Comparison of ENCODE assay signal across 10 cellular contexts in genomic region chr19:54388001-54388802, GRCh38. TPM values are rescaled to one million over a fixed set of nuclear protein-coding genes. Genes with fewer than 3 reads are reported as not detected.
A peak's percentile ranks its signal among the peaks of the same experiment; 100 is the strongest.
DNase-seq lines count a peak whose midpoint lies in the region; ATAC-seq, FAIRE-seq and TF ChIP-seq lines count a peak whose summit lies in the region.
"Had no signal": no experiment of that assay in that cellular context is flagged by ENCODE, and none has a peak within 500 bp of the region (broad histone marks: within the 10 kb centered on the region; RNA-seq: fewer than 3 reads in every experiment).

No MANE protein-coding gene starts in this region.

- no peaks in the 10 kb centered on the region for H3K4me1 ChIP-seq in keratinocyte (ENCODE audit: control insufficient read depth, extremely low read depth, insufficient read depth, low read length)
- H3K4me1 ChIP-seq in stomach: peaks cover 0 to 36% (median 5%) of the 10 kb centered on the region in 4 donors

- dilution Hi-C loops in keratinocyte (cut with MboI; ENCODE audit: extremely low pct_ligation_motif_present, low sequenced_read_pairs): no loop called here

- H3K4me2 ChIP-seq in keratinocyte (ENCODE audit: control insufficient read depth, extremely low read depth, insufficient read depth, low read depth, low read length): peak overlapping the region; percentile 58

- H3K9me1 ChIP-seq in keratinocyte (ENCODE audit: control insufficient read depth, extremely low read depth, insufficient read depth, low read length): no peaks in the 10 kb centered on the region

- H4K20me1 ChIP-seq in keratinocyte (ENCODE audit: control insufficient read depth, extremely low read depth, insufficient read depth, low read length): no peaks in the 10 kb centered on the region

- H3K27ac ChIP-seq in keratinocyte (ENCODE audit: control insufficient read depth, insufficient read depth, low read length) (no peak overlapping the region), stomach (peak overlapping the region in 4 of 5 donors; percentile 7 to 72 (median 42))

- peak overlapping the region; percentile 62 for H2AFZ ChIP-seq in keratinocyte (ENCODE audit: control insufficient read depth, low read length)

- 4 to 7% (median 5%) methylated on average over 28 to 34 of the region's 34 CpGs for WGBS in stomach, 5 donors

- H3K9ac ChIP-seq in keratinocyte (ENCODE audit: control insufficient read depth, extremely low read depth, insufficient read depth, low read length): no peak overlapping the region

- H3K9me3 ChIP-seq in keratinocyte (ENCODE audit: control insufficient read depth, low read depth, low read length) (no peaks in the 10 kb centered on the region), stomach (no peaks in the 10 kb centered on the region)

- no peak for FAIRE-seq in keratinocyte (lab: Jason Lieb, UNC)
- FAIRE-seq in frontal cortex (lab: Jason Lieb, UNC): no peak

- H3K79me2 ChIP-seq in keratinocyte (ENCODE audit: control insufficient read depth, insufficient read depth, low read length): no peaks in the 10 kb centered on the region

- H3K27me3 ChIP-seq in keratinocyte (ENCODE audit: control insufficient read depth, extremely low read depth, insufficient read depth, low read length) (peaks cover 9% of the 10 kb centered on the region), stomach (peaks cover 0 to 77% (median 14%) of the 10 kb centered on the region in 3 donors)

- DNase-seq in GF-D8 (lab: John Stamatoyannopoulos, UW): peak; percentile 99
- peak; percentile 8 for DNase-seq in NCI-H146 (lab: John Stamatoyannopoulos, UW)
- peak; percentile 26 for DNase-seq in activated T-helper 1 cell treated with Interleukin-2 at 50 U/mL for 16 hours (ENCODE audit: low read depth)
- DNase-seq in keratinocyte (ENCODE audit: low read depth, low spot score): no peak
- no peak for DNase-seq in stomach
- no peak for DNase-seq in frontal cortex (ENCODE audit: low spot score in 2 of 2)

- no peak for TF ChIP-seq POLR2A in stomach (IDR thresholded peaks at IDR 0.05)

- ATAC-seq in GM18868 (IDR thresholded peaks at IDR 0.05; ENCODE audit: unreplicated experiment) (no peak), GM18909 (IDR thresholded peaks at IDR 0.05; ENCODE audit: poor library complexity, unreplicated experiment) (no peak)

- TF ChIP-seq CTCF in keratinocyte (optimal IDR thresholded peaks at IDR 0.05 in 1 of 3, IDR thresholded peaks at IDR 0.05 in 1 of 3, conservative IDR thresholded peaks at IDR 0.05 in 1 of 3; ENCODE audit: extremely low read depth in 1 of 3, insufficient read depth in 2 of 3, low read length in 3 of 3) (no peak), stomach (IDR thresholded peaks at IDR 0.05) (no peak)

- no peak for TF ChIP-seq EP300 in stomach (IDR thresholded peaks at IDR 0.05)

- H3K36me3 ChIP-seq in keratinocyte (ENCODE audit: control insufficient read depth in 2 of 2, extremely low read depth in 1 of 2, insufficient read depth in 2 of 2, low read length in 2 of 2) (no peaks in the 10 kb centered on the region), stomach (no peaks in the 10 kb centered on the region)

- H3K4me3 ChIP-seq in keratinocyte (ENCODE audit: control insufficient read depth in 2 of 3, extremely low read depth in 1 of 3, insufficient read depth in 2 of 3, low read depth in 1 of 3, low read length in 3 of 3): peak overlapping the region in 2 of 3 experiments; percentile 10 to 20
- H3K4me3 ChIP-seq in stomach: peak overlapping the region; percentile 15 to 38 (median 32)

- intact Hi-C loops in stomach (cut with DNase I; ENCODE audit: low total_unique reads): no loop called here

RNA-seq across cellular contexts. Expression of gene LAIR1, which starts 23.5 kb away (rescaled TPM):
- polyA plus RNA-seq in keratinocyte (not detected in 3 replicates), stomach (1 to 10 TPM; 4.1 to 6.1 (median 5.4) TPM)
- not detected for polyA plus RNA-seq in keratinocyte (2011; ENCODE audit: low read depth)
- polyA plus RNA-seq in keratinocyte (2011; cell fraction: cytosol; rRNA removed): not detected in 2 replicates
- polyA plus RNA-seq in keratinocyte (2011; cell fraction: nucleus; rRNA removed): not detected in 2 replicates
- polyA plus RNA-seq in keratinocyte (2012; ENCODE audit: low replicate concordance): not detected in 2 replicates
- polyA minus RNA-seq in keratinocyte: not detected in 3 replicates
- polyA minus RNA-seq in keratinocyte (2011; cell fraction: cytosol; rRNA and poly(A)+ RNA removed): not detected
- not detected in 2 replicates for polyA minus RNA-seq in keratinocyte (2011; cell fraction: nucleus; rRNA and poly(A)+ RNA removed)
- total RNA-seq in stomach (1 to 10 TPM in 4 of 5 donors, under 1 TPM in 1; 0.87 to 9.1 (median 1.3) TPM), frontal cortex (1.6 TPM)
- total RNA-seq: glomerular endothelial cell, LHCN-M2 had no signal

RNA-seq across cellular contexts. Expression of gene TTYH1, which starts 27.1 kb away (rescaled TPM):
- polyA plus RNA-seq in keratinocyte (0.05 to 0.13 TPM in 2 of 3 replicates, not detected in the other), stomach (1 to 10 TPM in 1 of 3 donors, under 1 TPM in 1, not detected in 1; 0.12 to 1.4 TPM)
- 0.96 TPM for polyA plus RNA-seq in keratinocyte (2011; ENCODE audit: low read depth)
- polyA plus RNA-seq in keratinocyte (2011; cell fraction: cytosol; rRNA removed): 0.14 TPM in 1 of 2 replicates, not detected in the other
- not detected in 2 replicates for polyA plus RNA-seq in keratinocyte (2011; cell fraction: nucleus; rRNA removed)
- polyA plus RNA-seq in keratinocyte (2012; ENCODE audit: low replicate concordance): 0.07 and 0.73 TPM in 2 replicates
- not detected in 3 replicates for polyA minus RNA-seq in keratinocyte
- polyA minus RNA-seq in keratinocyte (2011; cell fraction: cytosol; rRNA and poly(A)+ RNA removed): not detected
- not detected in 2 replicates for polyA minus RNA-seq in keratinocyte (2011; cell fraction: nucleus; rRNA and poly(A)+ RNA removed)
- total RNA-seq in stomach (10 to 100 TPM in 1 of 5 donors, 1 to 10 TPM in 2, not detected in 2; 2.3 to 12.9 (median 7.0) TPM), frontal cortex (65.2 TPM)
- total RNA-seq: glomerular endothelial cell, LHCN-M2 had no signal

RNA-seq across cellular contexts. Expression of gene LILRA4, which starts 49.2 kb away (rescaled TPM):
- polyA plus RNA-seq in keratinocyte: not detected in 3 replicates
- not detected for polyA plus RNA-seq in keratinocyte (2011; ENCODE audit: low read depth)
- not detected in 2 replicates for polyA plus RNA-seq in keratinocyte (2011; cell fraction: cytosol; rRNA removed)
- polyA plus RNA-seq in keratinocyte (2011; cell fraction: nucleus; rRNA removed): not detected in 2 replicates
- not detected in 2 replicates for polyA plus RNA-seq in keratinocyte (2012; ENCODE audit: low replicate concordance)
- polyA minus RNA-seq in keratinocyte: not detected in 3 replicates
- not detected for polyA minus RNA-seq in keratinocyte (2011; cell fraction: cytosol; rRNA and poly(A)+ RNA removed)
- not detected in 2 replicates for polyA minus RNA-seq in keratinocyte (2011; cell fraction: nucleus; rRNA and poly(A)+ RNA removed)
- total RNA-seq in stomach: not detected
- not detected for polyA plus RNA-seq in stomach
- under 0.01 TPM for total RNA-seq in frontal cortex
- total RNA-seq: glomerular endothelial cell, LHCN-M2 had no signal

Comparison
In these comparisons a context has a peak if more than half of its experiments do, and no peak if none do; other contexts are left out.
1. DNase-seq: peak in GF-D8 (single experiment), NCI-H146 (single experiment) and activated T-helper 1 cell treated with Interleukin-2 at 50 U/mL for 16 hours (single experiment); none in keratinocyte (single experiment), stomach (single experiment) and frontal cortex (0 of 2).